Comparison of ENCODE assay signal across 31 cellular contexts in genomic region chr12:3722368-3722767, GRCh38.
"Had no signal": no experiment of that assay in that cellular context is flagged by ENCODE, and none has a peak within 500 bp of the region (broad histone marks: within the 10 kb centered on the region; RNA-seq: fewer than 3 reads in every experiment).

No MANE protein-coding gene starts in this region.

- H3K4me1 Mint-ChIP-seq: endodermal cell had no signal

- H3K9me3 ChIP-seq: adrenal gland, body of pancreas, colonic mucosa, gastrocnemius medialis, heart left ventricle had no signal

- H3K27ac Mint-ChIP-seq: activated CD4-positive, alpha-beta memory T cell treated with anti-CD3 and anti-CD28 coated beads, Interleukin-2, amount 10 ng/mL, durations not matched to agents 7 days and 5 days; activated CD4-positive, alpha-beta T cell treated with anti-CD3 and anti-CD28 coated beads, Interleukin-2, amount 10 ng/mL, durations not matched to agents 7 days and 5 days; activated CD8-positive, alpha-beta memory T cell treated with anti-CD3 and anti-CD28 coated beads, Interleukin-2, amount 10 ng/mL, durations not matched to agents 7 days and 5 days; activated naive CD4-positive, alpha-beta T cell treated with anti-CD3 and anti-CD28 coated beads for 36 hours; activated naive CD4-positive, alpha-beta T cell treated with anti-CD3 and anti-CD28 coated beads, Interleukin-2, amount 50 U/mL, for 24 hours; activated naive CD8-positive, alpha-beta T cell treated with anti-CD3 and anti-CD28 coated beads for 36 hours; activated naive CD8-positive, alpha-beta T cell treated with anti-CD3 and anti-CD28 coated beads, Interleukin-2, amount 50 U/mL, for 24 hours; activated T-helper 1 cell treated with anti-CD3 and anti-CD28 coated beads, Interleukin-12 subunit alpha, Interleukin-12 subunit beta, Interleukin-2, Interleukin-4 antibody, amounts not matched to agents 30 ng/mL and 10 ng/mL and 1 ng/mL, durations not matched to agents 14 hours and 24 hours and 36 hours; activated T-helper 2 cell treated with anti-CD3 and anti-CD28 coated beads, Interferon-gamma antibody, Interleukin-2, Interleukin-4, amounts not matched to agents 10 μg/mL and 5 μg/mL and 100 μg/mL, durations not matched to agents 14 hours and 24 hours and 36 hours; endodermal cell had no signal

- H3K4me3 Mint-ChIP-seq: activated CD4-positive, alpha-beta memory T cell treated with anti-CD3 and anti-CD28 coated beads, Interleukin-2, amount 10 ng/mL, durations not matched to agents 7 days and 5 days; activated CD4-positive, alpha-beta T cell treated with anti-CD3 and anti-CD28 coated beads, Interleukin-2, amount 10 ng/mL, durations not matched to agents 7 days and 5 days; activated CD8-positive, alpha-beta memory T cell treated with anti-CD3 and anti-CD28 coated beads, Interleukin-2, amount 10 ng/mL, durations not matched to agents 7 days and 5 days; activated naive CD4-positive, alpha-beta T cell treated with anti-CD3 and anti-CD28 coated beads for 36 hours; activated naive CD4-positive, alpha-beta T cell treated with anti-CD3 and anti-CD28 coated beads, Interleukin-2, amount 50 U/mL, for 24 hours; activated naive CD8-positive, alpha-beta T cell treated with anti-CD3 and anti-CD28 coated beads for 36 hours; activated naive CD8-positive, alpha-beta T cell treated with anti-CD3 and anti-CD28 coated beads, Interleukin-2, amount 50 U/mL, for 24 hours; activated T-helper 1 cell treated with anti-CD3 and anti-CD28 coated beads, Interleukin-12 subunit alpha, Interleukin-12 subunit beta, Interleukin-2, Interleukin-4 antibody, amounts not matched to agents 30 ng/mL and 10 ng/mL and 1 ng/mL, durations not matched to agents 14 hours and 24 hours and 36 hours; endodermal cell had no signal

- H3K36me3 ChIP-seq: adrenal gland, colonic mucosa, gastrocnemius medialis, heart left ventricle had no signal

- H3K27ac ChIP-seq: adrenal gland, body of pancreas, colonic mucosa, foreskin keratinocyte, gastrocnemius medialis, heart left ventricle had no signal

- ATAC-seq: activated CD8-positive, alpha-beta memory T cell treated with anti-CD3 and anti-CD28 coated beads, Interleukin-2, amount 10 ng/mL, durations not matched to agents 7 days and 5 days; activated naive CD8-positive, alpha-beta T cell treated with anti-CD3 and anti-CD28 coated beads, Interleukin-2, amount 50 U/mL, for 24 hours; body of pancreas; esophagus mucosa; foreskin keratinocyte; gastrocnemius medialis; heart left ventricle had no signal

- H3K27me3 ChIP-seq: adrenal gland, body of pancreas, colonic mucosa, gastrocnemius medialis, heart left ventricle had no signal

- H3K4me1 ChIP-seq: adrenal gland, body of pancreas, gastrocnemius medialis had no signal

- DNase-seq: activated CD4-positive, alpha-beta memory T cell treated with anti-CD3 and anti-CD28 coated beads, Interleukin-2, amount 10 ng/mL, durations not matched to agents 7 days and 5 days; activated CD4-positive, alpha-beta T cell treated with anti-CD3 and anti-CD28 coated beads for 1 hour; activated CD4-positive, alpha-beta T cell treated with anti-CD3 and anti-CD28 coated beads for 4 hours; activated CD4-positive, alpha-beta T cell treated with anti-CD3 and anti-CD28 coated beads, Interleukin-2, amount 10 ng/mL, durations not matched to agents 7 days and 5 days; activated CD4-positive, alpha-beta T cell treated with anti-CD3 and anti-CD28 coated beads, Interleukin-2, amount 50 U/mL, for 4 hours; activated CD4-positive, CD25-positive, alpha-beta regulatory T cell; activated CD8-positive, alpha-beta memory T cell treated with anti-CD3 and anti-CD28 coated beads, Interleukin-2, amount 10 ng/mL, durations not matched to agents 7 days and 5 days; activated CD8-positive, alpha-beta memory T cell treated with anti-CD3 and anti-CD28 coated beads, Interleukin-2, amount 50 U/mL, for 4 hours; activated effector memory CD4-positive, alpha-beta T cell treated with anti-CD3 and anti-CD28 coated beads, Interleukin-2, amount 50 U/mL, for 16 hours; activated naive CD4-positive, alpha-beta T cell treated with anti-CD3 and anti-CD28 coated beads for 36 hours; activated naive CD8-positive, alpha-beta T cell treated with anti-CD3 and anti-CD28 coated beads for 36 hours; activated naive CD8-positive, alpha-beta T cell treated with anti-CD3 and anti-CD28 coated beads, Interleukin-2, amount 50 U/mL, for 24 hours; activated T-cell treated with anti-CD3 and anti-CD28 coated beads, Interleukin-2, amount 50 U/mL, for 1 hour; activated T-cell treated with anti-CD3 and anti-CD28 coated beads, Interleukin-2, amount 50 U/mL, for 48 hours; adrenal gland; amygdala; aorta; body of pancreas; caudate nucleus; colonic mucosa; effector CD8-positive, alpha-beta T cell; endodermal cell; foreskin keratinocyte; gastrocnemius medialis; glutamatergic neuron; heart left ventricle; T-helper 2 cell had no signal

- H3K4me3 ChIP-seq: adrenal gland, body of pancreas, colonic mucosa, gastrocnemius medialis, heart left ventricle had no signal
